ENCODE assay signal across 8 cellular contexts in the genomic region with DNA sequence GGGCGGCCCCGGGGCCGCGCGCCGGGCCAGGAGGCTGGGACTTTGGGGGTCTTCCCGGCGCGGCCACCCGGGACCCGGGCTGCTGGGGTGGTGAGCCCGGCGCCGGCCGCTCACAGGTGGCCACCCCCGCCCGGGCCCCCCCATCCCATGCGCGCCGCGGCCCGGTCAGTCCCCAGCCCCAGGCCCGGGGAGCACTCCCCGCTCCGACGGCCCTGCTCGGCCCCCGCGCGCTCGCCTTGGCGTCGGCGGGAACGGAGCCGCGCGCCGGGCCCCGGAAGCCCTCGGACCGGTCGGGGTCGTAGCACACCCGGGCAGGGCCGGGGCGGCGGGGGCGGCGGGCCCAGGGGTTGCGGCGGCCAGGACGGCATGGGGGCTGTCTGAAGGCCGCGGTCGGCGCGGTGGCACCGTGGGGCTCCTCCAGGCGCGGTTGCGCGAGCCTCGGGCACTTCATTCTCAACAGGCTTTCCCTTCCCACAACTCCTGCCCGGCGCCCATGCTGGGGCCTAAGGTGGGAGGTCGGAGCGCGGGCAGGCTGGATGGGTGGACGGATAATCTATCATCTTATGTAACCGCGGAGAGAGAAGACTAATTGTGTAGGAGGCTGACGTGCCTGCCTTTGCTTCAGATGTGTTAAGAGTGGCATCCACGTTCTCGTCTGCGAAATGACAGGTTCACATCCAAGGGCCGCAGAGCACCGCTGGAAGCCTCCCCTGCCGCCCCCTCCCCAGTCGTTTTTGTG. TPM values are rescaled to one million over a fixed set of nuclear protein-coding genes. Genes with fewer than 3 reads are reported as not detected.
DNase-seq lines count a peak whose midpoint lies in the region; ATAC-seq and TF ChIP-seq lines count a peak whose summit lies in the region.

No MANE protein-coding gene starts in this region.

- no peaks in the 10 kb centered on the region for H3K9me3 ChIP-seq in CD8-positive, alpha-beta T cell (ENCODE audit: low read length)
- H3K9me3 ChIP-seq in prostate gland, result no peaks in the 10 kb centered on the region

- CTCF ChIA-PET in CD8-positive, alpha-beta T cell (lab: Charles Lee), result interaction anchor here (1.1 to 5.6 kb wide), 4 partner anchors 11 to 66 kb away, joined by 3 to 29 read pairs (median 10); no protein-coding TSS in a partner anchor
- CTCF ChIA-PET in WTC11 (lab: Charles Lee), result interaction anchor here (0.6 to 1.9 kb wide), 5 partner anchors 10 to 109 kb away, joined by 3 to 6 read pairs (median 4); no protein-coding TSS in a partner anchor

- peak overlapping the region; percentile 40 for H3K27ac ChIP-seq in CD8-positive, alpha-beta T cell (ENCODE audit: low read depth, low read length)
- H3K27ac ChIP-seq in prostate gland, result peak overlapping the region; percentile 90 to 95

- no peaks in the 10 kb centered on the region for H3K36me3 Mint-ChIP-seq in CD8-positive, alpha-beta T cell
- no peaks in the 10 kb centered on the region; the same call in 1 of the 2 replicates for H3K36me3 Mint-ChIP-seq in WTC11

- DNase-seq in CD8-positive, alpha-beta T cell, result peak in 1 of 7 experiments; percentile 22
- DNase-seq in H7 (no peak), WTC11 (ENCODE audit: low spot score) (no peak), foreskin fibroblast (peak in 1 of 2 donors; percentile 49), prostate gland (ENCODE audit: low spot score) (no peak), hippocampal formation (lab: John Stamatoyannopoulos, UW) (no peak), NCI-H510A treated with DMSO at 0.1 percent for 48 hours (lab: John Stamatoyannopoulos, UW) (no peak)

- H3K4me1 ChIP-seq in CD8-positive, alpha-beta T cell (ENCODE audit: insufficient read depth, low read length), result peaks cover 11% of the 10 kb centered on the region
- peaks cover 39% of the 10 kb centered on the region for H3K4me1 ChIP-seq in prostate gland (replicated peaks)

- POLR2A ChIA-PET in CD8-positive, alpha-beta T cell (lab: Charles Lee), result interaction anchor here (0.9 to 1.0 kb wide), 4 partner anchors 9 to 46 kb away, joined by 3 read pairs; no protein-coding TSS in a partner anchor
- POLR2A ChIA-PET in WTC11 (lab: Charles Lee), result interaction anchor here (0.8 to 1.3 kb wide), 2 partner anchors 12 to 47 kb away, joined by 3 read pairs; no protein-coding TSS in a partner anchor

- 9% methylated on average over 27 of the region's 80 CpGs for WGBS in prostate gland

- H3K9me3 Mint-ChIP-seq in CD8-positive, alpha-beta T cell, result no peaks in the 10 kb centered on the region
- no peaks in the 10 kb centered on the region for H3K9me3 Mint-ChIP-seq in WTC11

- peak; percentile 1 for ATAC-seq in CD8-positive, alpha-beta T cell
- no peak for ATAC-seq in WTC11
- ATAC-seq in HG03354 (IDR thresholded peaks at IDR 0.05; ENCODE audit: poor library complexity, severe bottlenecking, unreplicated experiment), result no peak

- H3K36me3 ChIP-seq in CD8-positive, alpha-beta T cell (ENCODE audit: insufficient read depth, low read length), result no peaks in the 10 kb centered on the region
- H3K36me3 ChIP-seq in H7 (replicated peaks; ENCODE audit: control insufficient read depth, insufficient read depth, low read length) (no peaks in the 10 kb centered on the region), prostate gland (no peaks in the 10 kb centered on the region)

- TF ChIP-seq CTCF in CD8-positive, alpha-beta T cell (IDR thresholded peaks at IDR 0.05), result no peak
- TF ChIP-seq CTCF in WTC11 (IDR thresholded peaks at IDR 0.05) (no peak), foreskin fibroblast (IDR thresholded peaks at IDR 0.05; ENCODE audit: low read depth, low read length) (no peak), prostate gland (IDR thresholded peaks at IDR 0.05) (no peak)

- TF ChIP-seq POLR2A in prostate gland (IDR thresholded peaks at IDR 0.05), result no peak

- peak overlapping the region; percentile 88 for H3K4me3 Mint-ChIP-seq in CD8-positive, alpha-beta T cell
- H3K4me3 Mint-ChIP-seq in WTC11, result peak overlapping the region; percentile 82

- peak overlapping the region; percentile 82 for H3K27ac Mint-ChIP-seq in CD8-positive, alpha-beta T cell
- no peak overlapping the region; the same call in 1 of the 2 replicates for H3K27ac Mint-ChIP-seq in WTC11

- intact Hi-C loops in CD8-positive, alpha-beta T cell (cut with DNase I, micrococcal nuclease), result loop anchor here (1.0 to 10.0 kb wide), 6 partner anchors 12 to 449 kb away; partner anchors contain the start of genes NDUFAF8 (in 2 of the 2) and TEPSIN (in 2 of the 2)
- intact Hi-C loops in prostate gland (cut with DNase I), result loop anchor here (2.0 kb wide), 1 partner anchor 61 kb away; no protein-coding TSS in a partner anchor

- H3K27me3 ChIP-seq in CD8-positive, alpha-beta T cell (ENCODE audit: insufficient read depth, low read length), result no peaks in the 10 kb centered on the region
- H3K27me3 ChIP-seq in H7 (ENCODE audit: control insufficient read depth, insufficient read depth, low read length) (peaks cover 12% of the 10 kb centered on the region), prostate gland (replicated peaks; ENCODE audit: insufficient read depth) (no peaks in the 10 kb centered on the region)

- H3K4me3 ChIP-seq in CD8-positive, alpha-beta T cell (ENCODE audit: low read depth, low read length), result peak overlapping the region; percentile 30
- H3K4me3 ChIP-seq in H7 (ENCODE audit: insufficient read depth, low read depth, low read length), result peak overlapping the region; percentile 63
- peak overlapping the region; percentile 55 to 68 for H3K4me3 ChIP-seq in foreskin fibroblast (ENCODE audit: low read depth in 1 of 2, low read length in 2 of 2)
- H3K4me3 ChIP-seq in prostate gland, result peak overlapping the region; percentile 65 to 75

- peaks cover 25% of the 10 kb centered on the region for H3K4me1 Mint-ChIP-seq in CD8-positive, alpha-beta T cell (ENCODE audit: low read depth)
- H3K4me1 Mint-ChIP-seq in WTC11, result peaks cover 23% of the 10 kb centered on the region

- H3K27me3 Mint-ChIP-seq in CD8-positive, alpha-beta T cell (ENCODE audit: low read depth), result no peaks in the 10 kb centered on the region
- H3K27me3 Mint-ChIP-seq in WTC11 (ENCODE audit: low read depth), result peaks cover 25% of the 10 kb centered on the region

TF ChIP-seq in WTC11, 78 proteins besides CTCF, POLR2A, EP300 and RAD21 (continues in another document):
- TF ChIP-seq ARID4B (CRISPR knock-in tag; IDR thresholded peaks at IDR 0.05; ENCODE audit: borderline replicate concordance) (no peak), CBFB (CRISPR knock-in tag; IDR thresholded peaks at IDR 0.05; ENCODE audit: low read depth) (no peak), ZNF138 (CRISPR knock-in tag; conservative IDR thresholded peaks at IDR 0.05) (no peak), OVOL2 (CRISPR knock-in tag; IDR thresholded peaks at IDR 0.05; ENCODE audit: borderline replicate concordance) (no peak), SMAD3 (CRISPR knock-in tag; IDR thresholded peaks at IDR 0.05; ENCODE audit: borderline replicate concordance) (no peak), SP1 (CRISPR knock-in tag; conservative IDR thresholded peaks at IDR 0.05) (no peak), ATF3 (CRISPR knock-in tag; conservative IDR thresholded peaks at IDR 0.05) (no peak), FOXP1 (CRISPR knock-in tag; IDR thresholded peaks at IDR 0.05; ENCODE audit: borderline replicate concordance) (no peak), JUN (CRISPR knock-in tag; IDR thresholded peaks at IDR 0.05) (no peak), TCF7 (CRISPR knock-in tag; IDR thresholded peaks at IDR 0.05; ENCODE audit: low read depth) (no peak)
- TF ChIP-seq, protein P1, sequence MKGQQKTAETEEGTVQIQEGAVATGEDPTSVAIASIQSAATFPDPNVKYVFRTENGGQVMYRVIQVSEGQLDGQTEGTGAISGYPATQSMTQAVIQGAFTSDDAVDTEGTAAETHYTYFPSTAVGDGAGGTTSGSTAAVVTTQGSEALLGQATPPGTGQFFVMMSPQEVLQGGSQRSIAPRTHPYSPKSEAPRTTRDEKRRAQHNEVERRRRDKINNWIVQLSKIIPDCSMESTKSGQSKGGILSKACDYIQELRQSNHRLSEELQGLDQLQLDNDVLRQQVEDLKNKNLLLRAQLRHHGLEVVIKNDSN (CRISPR knock-in tag; IDR thresholded peaks at IDR 0.05), result no peak

RNA-seq across cellular contexts. Expression of gene BAIAP2, which starts 0.6 kb away (rescaled TPM):
- 1 to 10 TPM; 8.5 to 9.1 TPM for total RNA-seq in CD8-positive, alpha-beta T cell
- 14.9 and 19.5 TPM in 2 replicates for total RNA-seq in H7 (2014; rRNA removed; shearing (Covaris generic))
- total RNA-seq in WTC11 (2021) (16.9 to 20.7 TPM (median 18.4 TPM) in 3 replicates), prostate gland (100 to 1,000 TPM; 125 to 148 TPM)

RNA-seq across cellular contexts. Expression of gene CHMP6, which starts 43.9 kb away (rescaled TPM):
- 10 to 100 TPM; 10.6 to 11.5 TPM for total RNA-seq in CD8-positive, alpha-beta T cell
- 13.0 and 15.0 TPM in 2 replicates for total RNA-seq in H7 (2014; rRNA removed; shearing (Covaris generic))
- total RNA-seq in WTC11 (2021), result 15.0 to 23.1 TPM (median 19.6 TPM) in 3 replicates
- 10 to 100 TPM; 30.6 to 35.3 TPM for total RNA-seq in prostate gland
